18 cellular contexts compared by ENCODE assay signal in genomic region chr11:61883327-61883726, GRCh38. TPM values are rescaled to one million over a fixed set of nuclear protein-coding genes. Genes with fewer than 3 reads are reported as not detected.
"Had no signal": no experiment of that assay in that cellular context is flagged by ENCODE, and none has a peak within 500 bp of the region (broad histone marks: within the 10 kb centered on the region; RNA-seq: fewer than 3 reads in every experiment).

No MANE protein-coding gene starts in this region.

- H3K4me3 Mint-ChIP-seq: activated CD4-positive, alpha-beta memory T cell treated with anti-CD3 and anti-CD28 coated beads for 36 hours; activated CD8-positive, alpha-beta memory T cell treated with anti-CD3 and anti-CD28 coated beads, Interleukin-2, amount 10 ng/mL, durations not matched to agents 7 days and 5 days; activated naive CD4-positive, alpha-beta T cell treated with anti-CD3 and anti-CD28 coated beads, Interleukin-2, amount 50 U/mL, for 24 hours; endodermal cell; mesothelial cell of epicardium; neural progenitor cell; stimulated activated naive B cell treated with anti-CD40 and anti-IgM and Interleukin-4, amounts not matched to agents 10 μg/mL and 1 μg/mL and 100 μg/mL, for 72 hours had no signal

- H3K36me3 ChIP-seq: adrenal gland, cardiac muscle cell, neural progenitor cell, vagina had no signal

- H3K27ac ChIP-seq: adrenal gland, cardiac muscle cell, neural progenitor cell, parathyroid adenoma, tibial nerve, vagina had no signal

- H3K4me1 Mint-ChIP-seq: activated CD8-positive, alpha-beta memory T cell treated with anti-CD3 and anti-CD28 coated beads, Interleukin-2, amount 10 ng/mL, durations not matched to agents 7 days and 5 days; activated naive CD4-positive, alpha-beta T cell treated with anti-CD3 and anti-CD28 coated beads, Interleukin-2, amount 50 U/mL, for 24 hours; mesothelial cell of epicardium had no signal

- H3K79me2 ChIP-seq: parathyroid adenoma had no signal

- DNase-seq: activated CD4-positive, alpha-beta memory T cell treated with anti-CD3 and anti-CD28 coated beads for 36 hours; activated CD8-positive, alpha-beta memory T cell treated with anti-CD3 and anti-CD28 coated beads, Interleukin-2, amount 10 ng/mL, durations not matched to agents 7 days and 5 days; activated T-cell treated with anti-CD3 and anti-CD28 coated beads, Interleukin-2, amount 50 U/mL, for 1 hour; adrenal gland; erythroblast; hippocampal formation; stimulated activated CD4-positive, alpha-beta T cell treated with anti-CD3 and anti-CD28 coated beads, Interleukin-2, amount 100 ng/mL, for 48 hours; stimulated activated naive B cell treated with anti-CD40 and anti-IgM and Interleukin-4, amounts not matched to agents 10 μg/mL and 1 μg/mL and 100 μg/mL, for 72 hours; T-helper 1 cell had no signal

- H3K4me3 ChIP-seq: adrenal gland, cardiac muscle cell, dorsolateral prefrontal cortex, neural progenitor cell, tibial nerve, vagina had no signal

- H3K27ac Mint-ChIP-seq: activated CD4-positive, alpha-beta memory T cell treated with anti-CD3 and anti-CD28 coated beads for 36 hours; activated CD8-positive, alpha-beta memory T cell treated with anti-CD3 and anti-CD28 coated beads, Interleukin-2, amount 10 ng/mL, durations not matched to agents 7 days and 5 days; activated naive CD4-positive, alpha-beta T cell treated with anti-CD3 and anti-CD28 coated beads, Interleukin-2, amount 50 U/mL, for 24 hours; endodermal cell; mesothelial cell of epicardium; neural progenitor cell; stimulated activated naive B cell treated with anti-CD40 and anti-IgM and Interleukin-4, amounts not matched to agents 10 μg/mL and 1 μg/mL and 100 μg/mL, for 72 hours had no signal

- H3K27me3 Mint-ChIP-seq: activated CD4-positive, alpha-beta memory T cell treated with anti-CD3 and anti-CD28 coated beads for 36 hours; activated CD8-positive, alpha-beta memory T cell treated with anti-CD3 and anti-CD28 coated beads, Interleukin-2, amount 10 ng/mL, durations not matched to agents 7 days and 5 days; activated naive CD4-positive, alpha-beta T cell treated with anti-CD3 and anti-CD28 coated beads, Interleukin-2, amount 50 U/mL, for 24 hours; stimulated activated naive B cell treated with anti-CD40 and anti-IgM and Interleukin-4, amounts not matched to agents 10 μg/mL and 1 μg/mL and 100 μg/mL, for 72 hours had no signal

- H2AFZ ChIP-seq: neural progenitor cell, parathyroid adenoma had no signal

- H3K4me1 ChIP-seq: parathyroid adenoma had no signal

- H3K9me3 Mint-ChIP-seq: activated CD4-positive, alpha-beta memory T cell treated with anti-CD3 and anti-CD28 coated beads for 36 hours; activated naive CD4-positive, alpha-beta T cell treated with anti-CD3 and anti-CD28 coated beads, Interleukin-2, amount 50 U/mL, for 24 hours; mesothelial cell of epicardium had no signal

- H3K4me2 ChIP-seq: neural progenitor cell had no signal

- H3K27me3 ChIP-seq: adrenal gland, cardiac muscle cell, dorsolateral prefrontal cortex, neural progenitor cell, tibial nerve, vagina had no signal

- H3K9ac ChIP-seq: neural progenitor cell, parathyroid adenoma had no signal

- H3K36me3 Mint-ChIP-seq: activated CD4-positive, alpha-beta memory T cell treated with anti-CD3 and anti-CD28 coated beads for 36 hours; activated CD8-positive, alpha-beta memory T cell treated with anti-CD3 and anti-CD28 coated beads, Interleukin-2, amount 10 ng/mL, durations not matched to agents 7 days and 5 days; activated naive CD4-positive, alpha-beta T cell treated with anti-CD3 and anti-CD28 coated beads, Interleukin-2, amount 50 U/mL, for 24 hours; mesothelial cell of epicardium; neural progenitor cell had no signal

- H3K9me3 ChIP-seq: adrenal gland, tibial nerve, vagina had no signal

- ATAC-seq: activated CD8-positive, alpha-beta memory T cell treated with anti-CD3 and anti-CD28 coated beads, Interleukin-2, amount 10 ng/mL, durations not matched to agents 7 days and 5 days; stimulated activated naive B cell treated with anti-CD40 and anti-IgM and Interleukin-4, amounts not matched to agents 10 μg/mL and 1 μg/mL and 100 μg/mL, for 72 hours had no signal

RNA-seq across cellular contexts. Expression of gene RAB3IL1, which starts 34.0 kb away (rescaled TPM):
- total RNA-seq: activated CD8-positive, alpha-beta memory T cell treated with anti-CD3 and anti-CD28 coated beads, Interleukin-2, amount 10 ng/mL, durations not matched to agents 7 days and 5 days had no signal
